ENCODE assay signal across 1 cellular context in the genomic region with DNA sequence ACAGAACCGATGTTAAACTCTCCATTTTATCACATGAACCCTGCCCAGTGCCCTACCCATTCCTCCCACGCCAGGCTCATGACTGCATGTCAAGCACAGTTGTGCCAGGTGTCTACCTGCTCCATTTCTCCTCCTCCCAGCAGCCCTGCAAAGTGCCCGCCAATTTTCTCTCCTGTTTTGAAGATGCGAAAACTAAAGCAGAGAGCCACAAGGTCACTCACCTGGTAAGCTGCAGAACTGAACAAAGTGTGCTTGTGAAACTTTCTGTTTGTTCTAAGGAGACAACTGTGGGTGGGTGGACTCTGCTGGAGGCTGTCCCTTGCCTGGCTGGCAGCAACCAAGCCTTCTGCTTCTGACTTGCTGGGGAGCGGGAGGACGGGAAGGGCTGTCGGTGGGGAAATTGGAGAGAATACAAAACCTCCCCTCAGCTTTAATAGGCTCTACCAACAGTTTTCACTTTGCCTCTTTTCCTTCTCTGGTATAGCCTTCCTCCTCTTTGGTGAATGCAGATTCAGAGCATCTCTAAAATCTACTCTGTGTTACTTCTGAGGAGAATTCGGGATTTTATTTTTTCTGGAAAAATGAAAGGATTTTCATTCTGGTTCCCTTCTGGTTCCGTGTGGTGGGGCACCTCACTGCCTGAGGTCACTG.
TF ChIP-seq lines count a peak whose summit lies in the region.

No MANE protein-coding gene starts in this region.

TF ChIP-seq in liver, 16 proteins besides CTCF, POLR2A, EP300 and RAD21 (continued from another document):
- TF ChIP-seq, protein P1, sequence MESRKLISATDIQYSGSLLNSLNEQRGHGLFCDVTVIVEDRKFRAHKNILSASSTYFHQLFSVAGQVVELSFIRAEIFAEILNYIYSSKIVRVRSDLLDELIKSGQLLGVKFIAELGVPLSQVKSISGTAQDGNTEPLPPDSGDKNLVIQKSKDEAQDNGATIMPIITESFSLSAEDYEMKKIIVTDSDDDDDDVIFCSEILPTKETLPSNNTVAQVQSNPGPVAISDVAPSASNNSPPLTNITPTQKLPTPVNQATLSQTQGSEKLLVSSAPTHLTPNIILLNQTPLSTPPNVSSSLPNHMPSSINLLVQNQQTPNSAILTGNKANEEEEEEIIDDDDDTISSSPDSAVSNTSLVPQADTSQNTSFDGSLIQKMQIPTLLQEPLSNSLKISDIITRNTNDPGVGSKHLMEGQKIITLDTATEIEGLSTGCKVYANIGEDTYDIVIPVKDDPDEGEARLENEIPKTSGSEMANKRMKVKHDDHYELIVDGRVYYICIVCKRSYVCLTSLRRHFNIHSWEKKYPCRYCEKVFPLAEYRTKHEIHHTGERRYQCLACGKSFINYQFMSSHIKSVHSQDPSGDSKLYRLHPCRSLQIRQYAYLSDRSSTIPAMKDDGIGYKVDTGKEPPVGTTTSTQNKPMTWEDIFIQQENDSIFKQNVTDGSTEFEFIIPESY (IDR thresholded peaks at IDR 0.05) = peak; percentile 82
- TF ChIP-seq YY1 (IDR thresholded peaks at IDR 0.05) (peak; percentile 82), REST (IDR thresholded peaks at IDR 0.05) (peak; percentile 75), SP1 (IDR thresholded peaks at IDR 0.05) (peak; percentile 90), HNF4A (conservative IDR thresholded peaks at IDR 0.05) (peak; percentile 81 to 87)
